ENCODE assay signal across 9 cellular contexts in the genomic region with DNA sequence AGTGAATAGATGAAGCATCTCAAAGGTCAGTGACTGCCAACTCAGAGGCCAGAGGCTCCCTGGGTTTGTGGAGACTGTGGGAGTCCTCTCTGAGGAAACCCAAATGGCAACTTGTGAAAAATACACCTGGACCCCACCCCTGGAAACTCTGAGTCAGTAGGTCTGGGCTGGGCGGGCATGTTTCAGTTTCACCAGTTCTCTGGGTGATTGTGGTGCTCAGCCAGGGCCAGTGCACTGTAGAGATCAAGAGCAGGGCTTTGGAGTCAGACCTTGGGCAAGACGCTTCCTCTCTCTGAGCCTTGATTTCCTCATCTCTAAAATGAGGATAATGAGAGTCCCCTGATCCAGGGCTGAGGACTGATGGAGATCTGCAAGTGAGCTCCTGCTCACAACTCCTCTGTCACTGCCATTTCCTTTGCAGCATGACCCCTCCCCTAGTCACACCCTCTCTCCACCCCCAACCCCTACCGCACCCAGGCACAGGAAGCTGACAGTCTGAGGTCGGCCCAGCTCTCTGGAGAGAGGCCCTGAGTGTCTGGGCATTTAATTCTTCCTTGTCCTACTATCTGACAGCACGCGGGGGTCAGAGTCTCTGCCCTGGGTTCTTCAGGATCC. TPM values are rescaled to one million over a fixed set of nuclear protein-coding genes. Genes with fewer than 3 reads are reported as not detected.
A peak's percentile ranks its signal among the peaks of the same experiment; 100 is the strongest.
DNase-seq lines count a peak whose midpoint lies in the region; ATAC-seq and TF ChIP-seq lines count a peak whose summit lies in the region.
"Had no signal": no experiment of that assay in that cellular context is flagged by ENCODE, and none has a peak within 500 bp of the region (broad histone marks: within the 10 kb centered on the region; RNA-seq: fewer than 3 reads in every experiment).

No MANE protein-coding gene starts in this region.

- H3K27me3 ChIP-seq in GM06990 (replicated peaks; ENCODE audit: control insufficient read depth, insufficient read depth, low read length) = no peaks in the 10 kb centered on the region
- H3K27me3 ChIP-seq in endodermal cell (ENCODE audit: control insufficient read depth, insufficient read depth, low read length, poor library complexity, severe bottlenecking) = no peaks in the 10 kb centered on the region
- no peaks in the 10 kb centered on the region for H3K27me3 ChIP-seq in osteoblast (ENCODE audit: insufficient read depth, low read length)

- no peaks in the 10 kb centered on the region for H3K79me2 ChIP-seq in osteoblast (ENCODE audit: insufficient read depth, low read length)

- H3K4me1 Mint-ChIP-seq in endodermal cell = peaks cover 11% of the 10 kb centered on the region

- H3K4me3 ChIP-seq in GM06990 (replicated peaks; ENCODE audit: low read depth, low read length) (peak overlapping the region; percentile 54), endodermal cell (ENCODE audit: low read length) (peak overlapping the region; percentile 49), osteoblast (ENCODE audit: insufficient read depth, low read length) (no peak overlapping the region), urinary bladder (ENCODE audit: low read depth, low read length) (no peak overlapping the region)

- no peak overlapping the region for H3K4me2 ChIP-seq in osteoblast (ENCODE audit: insufficient read depth, low read length)

- no peak overlapping the region for H2AFZ ChIP-seq in osteoblast (ENCODE audit: low read length)

- H3K9ac ChIP-seq in endodermal cell (ENCODE audit: extremely low read depth, low read length, poor library complexity, severe bottlenecking) = no peak overlapping the region

- no peak overlapping the region for H3K4me3 Mint-ChIP-seq in endodermal cell

- TF ChIP-seq CTCF in GM06990 (IDR thresholded peaks at IDR 0.05; ENCODE audit: insufficient read depth, low read length, poor library complexity, severe bottlenecking) = no peak
- TF ChIP-seq CTCF in endodermal cell (conservative IDR thresholded peaks at IDR 0.05) = no peak
- TF ChIP-seq CTCF in osteoblast (IDR thresholded peaks at IDR 0.05; ENCODE audit: extremely low read depth, low read depth, low read length) = no peak

- peaks cover 2% of the 10 kb centered on the region for H3K36me3 ChIP-seq in GM06990 (ENCODE audit: control insufficient read depth, insufficient read depth, low read length)
- H3K36me3 ChIP-seq in KOPT-K1 (ENCODE audit: insufficient read depth, low read length) = peaks cover 56% of the 10 kb centered on the region
- no peaks in the 10 kb centered on the region for H3K36me3 ChIP-seq in endodermal cell (ENCODE audit: control insufficient read depth, insufficient read depth, low read length)
- no peaks in the 10 kb centered on the region for H3K36me3 ChIP-seq in osteoblast (ENCODE audit: insufficient read depth, low read length)
- no peaks in the 10 kb centered on the region for H3K36me3 ChIP-seq in urinary bladder (ENCODE audit: insufficient read depth)

- peak; percentile 70 for ATAC-seq in GM21717 (IDR thresholded peaks at IDR 0.05; ENCODE audit: unreplicated experiment)
- ATAC-seq: Panc1 had no signal

- peak overlapping the region; percentile 27 for H3K27ac Mint-ChIP-seq in endodermal cell

- no peaks in the 10 kb centered on the region for H3K9me3 Mint-ChIP-seq in endodermal cell

- H4K20me1 ChIP-seq in osteoblast (ENCODE audit: insufficient read depth, low read length) = no peaks in the 10 kb centered on the region

- H3K9me3 ChIP-seq in KOPT-K1 (ENCODE audit: insufficient read depth, low read length, poor library complexity, severe bottlenecking) (no peaks in the 10 kb centered on the region), endodermal cell (ENCODE audit: control insufficient read depth, low read length) (no peaks in the 10 kb centered on the region), osteoblast (ENCODE audit: low read depth, low read length) (no peaks in the 10 kb centered on the region)

- peaks cover 1% of the 10 kb centered on the region for H3K27me3 Mint-ChIP-seq in endodermal cell (ENCODE audit: insufficient read depth)

- DNase-seq in GM06990 (ENCODE audit: extremely low read depth, insufficient read length) (peak; percentile 76), endodermal cell (peak; percentile 89), osteoblast (ENCODE audit: insufficient read length, low spot score, missing footprints) (peak; percentile 84), superior temporal gyrus (ENCODE audit: extremely low spot score) (no peak)
- peak; percentile 93 for DNase-seq in activated CD4-positive, alpha-beta T cell treated with anti-CD3 and anti-CD28 coated beads for 48 hours

- no peaks in the 10 kb centered on the region for H3K36me3 Mint-ChIP-seq in endodermal cell (ENCODE audit: low read depth)

- 37 to 39% methylated on average over 3 to 6 of the region's 6 CpGs for WGBS in endodermal cell (ENCODE audit: insufficient coverage in 1 of 2, insufficient read length in 1 of 2), 2 experiments
- WGBS in urinary bladder = 45% methylated on average over 6 of the region's 6 CpGs

- H3K27ac ChIP-seq in KOPT-K1 (ENCODE audit: low read depth, low read length, poor library complexity, severe bottlenecking) (peak overlapping the region; percentile 72), endodermal cell (ENCODE audit: low read depth, low read length) (no peak overlapping the region), osteoblast (ENCODE audit: low read depth, low read length) (no peak overlapping the region), urinary bladder (ENCODE audit: low read depth) (peak overlapping the region; percentile 3)

- H3K4me1 ChIP-seq in endodermal cell (ENCODE audit: control insufficient read depth, insufficient read depth, low read length) = no peaks in the 10 kb centered on the region
- no peaks in the 10 kb centered on the region for H3K4me1 ChIP-seq in osteoblast (ENCODE audit: insufficient read depth, low read length)
- no peaks in the 10 kb centered on the region for H3K4me1 ChIP-seq in urinary bladder (ENCODE audit: insufficient read depth)

RNA-seq across cellular contexts. Expression of a gene that starts 5.1 kb away (rescaled TPM):
- 1 to 10 TPM; 6.3 to 6.8 TPM for total RNA-seq in endodermal cell
- polyA plus RNA-seq in endodermal cell (2013, experiment 1 of 2) = 2.0 TPM
- polyA plus RNA-seq in endodermal cell (2013, experiment 2 of 2) = 2.2 TPM
- 0.29 and 0.72 TPM in 2 replicates for total RNA-seq in osteoblast
- 7.2 TPM for total RNA-seq in urinary bladder
- 7.8 TPM for polyA plus RNA-seq in urinary bladder

RNA-seq across cellular contexts. Expression of a gene that starts 39.6 kb away (rescaled TPM):
- 10 to 100 TPM; 10.9 to 11.5 TPM for total RNA-seq in endodermal cell
- 15.1 TPM for polyA plus RNA-seq in endodermal cell (2013, experiment 1 of 2)
- polyA plus RNA-seq in endodermal cell (2013, experiment 2 of 2) = 13.3 TPM
- 12.3 and 13.3 TPM in 2 replicates for total RNA-seq in osteoblast
- total RNA-seq in urinary bladder = 5.8 TPM
- polyA plus RNA-seq in urinary bladder = 30.1 TPM

RNA-seq across cellular contexts. Expression of a gene that starts 43.2 kb away (rescaled TPM):
- 10 to 100 TPM; 39.0 to 42.9 TPM for total RNA-seq in endodermal cell
- polyA plus RNA-seq in endodermal cell (2013, experiment 1 of 2) = 46.7 TPM
- polyA plus RNA-seq in endodermal cell (2013, experiment 2 of 2) = 38.9 TPM
- total RNA-seq in osteoblast = 19.9 and 22.7 TPM in 2 replicates
- 14.5 TPM for total RNA-seq in urinary bladder
- polyA plus RNA-seq in urinary bladder = 27.8 TPM

Comparison
In these comparisons a context has a peak if more than half of its experiments do, and no peak if none do; other contexts are left out.
1. H3K4me3 ChIP-seq: peak in GM06990 (single experiment) and endodermal cell (single experiment); none in osteoblast (single experiment) and urinary bladder (single experiment).
2. H3K27ac ChIP-seq: peak in KOPT-K1 (single experiment) and urinary bladder (single experiment); none in endodermal cell (single experiment) and osteoblast (single experiment).